Comparison of ENCODE assay signal across 20 cellular contexts in the genomic region with DNA sequence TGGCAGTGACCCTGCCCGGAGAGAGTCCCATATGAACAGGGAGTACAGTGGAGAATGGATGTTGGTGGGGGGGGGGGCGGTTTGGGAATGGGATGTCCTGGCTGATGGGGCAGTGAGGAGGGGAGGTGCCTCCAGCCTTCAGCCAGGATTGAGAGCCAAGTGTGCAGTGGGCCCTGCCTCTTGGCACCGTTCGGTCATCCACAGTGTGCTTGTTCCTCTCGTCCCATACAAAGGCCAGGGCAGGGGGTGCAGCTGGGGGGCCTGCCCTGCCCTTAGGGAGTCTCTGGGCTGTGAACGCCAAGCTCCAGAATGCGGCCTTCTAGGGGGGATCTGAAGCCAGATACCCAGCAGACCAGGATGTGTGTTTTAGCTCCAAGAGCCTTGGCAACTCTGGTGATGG. TPM values are rescaled to one million over a fixed set of nuclear protein-coding genes. Genes with fewer than 3 reads are reported as not detected.
DNase-seq lines count a peak whose midpoint lies in the region; FAIRE-seq and TF ChIP-seq lines count a peak whose summit lies in the region.
"Had no signal": no experiment of that assay in that cellular context is flagged by ENCODE, and none has a peak within 500 bp of the region (broad histone marks: within the 10 kb centered on the region; RNA-seq: fewer than 3 reads in every experiment).

No MANE protein-coding gene starts in this region.

- H3K27ac ChIP-seq in BLaER1, result peak overlapping the region; percentile 74; the same call in 1 of the 2 replicates
- H3K27ac ChIP-seq in BLaER1 treated with 17β-estradiol and CSF1 and Interleukin-3, amounts not matched to agents 10 nM and 100 nM, result no peak overlapping the region
- no peak overlapping the region for H3K27ac ChIP-seq in kidney (ENCODE audit: low read depth in 2 of 2, low read length in 2 of 2)

- intact Hi-C loops in kidney (cut with DNase I) (no loop called here), posterior vena cava (cut with DNase I) (no loop called here)

- H3K9me3 Mint-ChIP-seq in endothelial cell (ENCODE audit: unreplicated experiment), result no peaks in the 10 kb centered on the region
- H3K9me3 Mint-ChIP-seq: CD4-positive, alpha-beta memory T cell; HFFc6; IgD-negative memory B cell had no signal

- TF ChIP-seq CTCF in kidney (IDR thresholded peaks at IDR 0.05; ENCODE audit: borderline replicate concordance, extremely low read depth, insufficient read depth), result no peak
- no peak for TF ChIP-seq CTCF in endothelial cell (IDR thresholded peaks at IDR 0.05; ENCODE audit: unreplicated experiment)

- in situ Hi-C loops in G401 (cut with HindIII; ENCODE audit: low sequenced_read_pairs), result no loop called here

- no peaks in the 10 kb centered on the region for H3K4me1 Mint-ChIP-seq in endothelial cell (ENCODE audit: unreplicated experiment)
- H3K4me1 Mint-ChIP-seq: CD14-positive monocyte; CD4-positive, alpha-beta memory T cell had no signal

- H3K4me3 Mint-ChIP-seq in endothelial cell (ENCODE audit: unreplicated experiment), result no peak overlapping the region
- H3K4me3 Mint-ChIP-seq: CD14-positive monocyte; CD4-positive, alpha-beta memory T cell; HFFc6; IgD-negative memory B cell had no signal

- H3K9me3 ChIP-seq in BLaER1 (no peaks in the 10 kb centered on the region), kidney (ENCODE audit: control insufficient read depth in 1 of 2, low read length in 2 of 2) (no peaks in the 10 kb centered on the region)
- no peaks in the 10 kb centered on the region for H3K9me3 ChIP-seq in BLaER1 treated with 17β-estradiol and CSF1 and Interleukin-3, amounts not matched to agents 10 nM and 100 nM (replicated peaks in 1 of 11)
- H3K9me3 ChIP-seq: BE2C had no signal

- H3K4me1 ChIP-seq in BLaER1, result peaks cover 51% of the 10 kb centered on the region
- H3K4me1 ChIP-seq in BLaER1 treated with 17β-estradiol and CSF1 and Interleukin-3, amounts not matched to agents 10 nM and 100 nM, result peaks cover 0 to 49% (median 27%) of the 10 kb centered on the region in 10 experiments; a peak in 18 of 20 replicates
- no peaks in the 10 kb centered on the region for H3K4me1 ChIP-seq in kidney (ENCODE audit: control insufficient read depth in 1 of 2, insufficient read depth in 1 of 2, low read depth in 1 of 2, low read length in 2 of 2)

- FAIRE-seq in kidney (lab: Jason Lieb, UNC), result no peak
- FAIRE-seq: A204.1, HepG2 had no signal

- no peak overlapping the region for H3K4me3 ChIP-seq in BLaER1
- no peak overlapping the region for H3K4me3 ChIP-seq in BLaER1 treated with 17β-estradiol and CSF1 and Interleukin-3, amounts not matched to agents 10 nM and 100 nM
- H3K4me3 ChIP-seq in kidney (ENCODE audit: low read length in 2 of 2), result no peak overlapping the region

- no peaks in the 10 kb centered on the region for H3K27me3 ChIP-seq in BLaER1
- H3K27me3 ChIP-seq in BLaER1 treated with 17β-estradiol and CSF1 and Interleukin-3, amounts not matched to agents 10 nM and 100 nM, result no peaks in the 10 kb centered on the region
- H3K27me3 ChIP-seq: BE2C had no signal

- no peaks in the 10 kb centered on the region for H3K36me3 Mint-ChIP-seq in endothelial cell (ENCODE audit: low read depth, unreplicated experiment)
- H3K36me3 Mint-ChIP-seq: CD14-positive monocyte; CD4-positive, alpha-beta memory T cell; IgD-negative memory B cell had no signal

- H3K4me2 ChIP-seq in BLaER1, result peak overlapping the region; percentile 83
- peak overlapping the region in 7 of 11 experiments; percentile 57 to 79 (median 71); a peak in 13 of 22 replicates for H3K4me2 ChIP-seq in BLaER1 treated with 17β-estradiol and CSF1 and Interleukin-3, amounts not matched to agents 10 nM and 100 nM

- DNase-seq in kidney, result peak; percentile 32
- peak; percentile 30 for DNase-seq in posterior vena cava (ENCODE audit: low spot score)
- DNase-seq in G401 (ENCODE audit: low spot score), result no peak
- no peak for DNase-seq in endothelial cell (ENCODE audit: low spot score)
- no peak for DNase-seq in DMS153 (lab: John Stamatoyannopoulos, UW)
- DNase-seq: ACHN; BE2C; CD4-positive, alpha-beta memory T cell; DND-41; GDM1; GOT3; H7; HFFc6; KBM-7 had no signal

- H3K27me3 Mint-ChIP-seq in endothelial cell (ENCODE audit: unreplicated experiment), result peaks cover 14% of the 10 kb centered on the region

- no peak overlapping the region for H3K27ac Mint-ChIP-seq in endothelial cell (ENCODE audit: unreplicated experiment)
- H3K27ac Mint-ChIP-seq: CD14-positive monocyte, HFFc6, IgD-negative memory B cell had no signal

- no peak overlapping the region for H3K9ac ChIP-seq in BLaER1
- H3K9ac ChIP-seq in BLaER1 treated with 17β-estradiol and CSF1 and Interleukin-3, amounts not matched to agents 10 nM and 100 nM, result no peak overlapping the region
- no peak overlapping the region for H3K9ac ChIP-seq in kidney (ENCODE audit: low read length in 2 of 2)

- H3K36me3 ChIP-seq in BLaER1 (no peaks in the 10 kb centered on the region), kidney (ENCODE audit: control insufficient read depth in 1 of 2, insufficient read depth in 2 of 2, low read length in 2 of 2) (no peaks in the 10 kb centered on the region)
- H3K36me3 ChIP-seq in BLaER1 treated with 17β-estradiol and CSF1 and Interleukin-3, amounts not matched to agents 10 nM and 100 nM, result no peaks in the 10 kb centered on the region
- H3K36me3 ChIP-seq: BE2C had no signal

- H4K20me1 ChIP-seq in BLaER1, result no peaks in the 10 kb centered on the region
- no peaks in the 10 kb centered on the region; a peak in 1 of 22 replicates for H4K20me1 ChIP-seq in BLaER1 treated with 17β-estradiol and CSF1 and Interleukin-3, amounts not matched to agents 10 nM and 100 nM

RNA-seq across cellular contexts. Expression of a gene that starts 34.0 kb away (rescaled TPM):
- total RNA-seq in kidney, result 0.03 TPM
- not detected for polyA plus RNA-seq in kidney (ENCODE audit: insufficient read depth, low read depth, low replicate concordance)
- not detected for total RNA-seq in posterior vena cava
- 0.06 and 0.37 TPM in 2 replicates for total RNA-seq in G401 (2014; rRNA removed; shearing (Covaris generic))
- not detected for total RNA-seq in endothelial cell (ENCODE audit: unreplicated experiment)
- total RNA-seq: CD4-positive, alpha-beta memory T cell; H7; HFFc6 had no signal
- polyA plus RNA-seq: CD14-positive monocyte had no signal

RNA-seq across cellular contexts. Expression of a gene that starts 49.2 kb away (rescaled TPM):
- not detected for total RNA-seq in kidney
- not detected for polyA plus RNA-seq in kidney (ENCODE audit: insufficient read depth, low read depth, low replicate concordance)
- total RNA-seq in posterior vena cava, result not detected
- total RNA-seq in G401 (2014; rRNA removed; shearing (Covaris generic)), result 0.12 TPM in 1 of 2 replicates, not detected in the other
- total RNA-seq in endothelial cell (ENCODE audit: unreplicated experiment), result not detected
- total RNA-seq: CD4-positive, alpha-beta memory T cell; H7; HepG2; HFFc6 had no signal
- polyA plus RNA-seq: CD14-positive monocyte; CD4-positive, alpha-beta memory T cell; HepG2; IgD-negative memory B cell had no signal

Comparison
In these comparisons a context has a peak if more than half of its experiments do, and no peak if none do; other contexts are left out.
1. DNase-seq: peak in kidney (single experiment) and posterior vena cava (single experiment); none in G401 (single experiment), endothelial cell (single experiment) and DMS153 (single experiment).